In the genomic region with DNA sequence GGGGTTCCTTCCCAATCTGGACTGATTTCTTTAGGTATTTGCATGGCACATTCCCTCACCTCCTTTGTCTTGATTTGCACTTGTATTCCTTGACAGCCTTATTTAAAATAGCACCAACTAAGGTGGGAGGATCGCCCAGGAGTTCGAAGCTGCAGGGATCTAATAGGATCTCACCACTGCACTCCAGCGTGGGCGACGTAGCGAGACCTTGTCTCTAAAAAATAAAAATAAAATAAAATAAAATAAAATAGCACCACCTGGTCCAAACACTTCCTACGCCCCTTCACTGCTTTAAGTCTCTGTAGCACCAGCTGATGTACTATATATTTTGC, we compare ENCODE assay signal across 9 cellular contexts. TPM values are rescaled to one million over a fixed set of nuclear protein-coding genes. Genes with fewer than 3 reads are reported as not detected.
A peak's percentile ranks its signal among the peaks of the same experiment; 100 is the strongest.
DNase-seq lines count a peak whose midpoint lies in the region; ATAC-seq and TF ChIP-seq lines count a peak whose summit lies in the region.
"Had no signal": no experiment of that assay in that cellular context is flagged by ENCODE, and none has a peak within 500 bp of the region (broad histone marks: within the 10 kb centered on the region; RNA-seq: fewer than 3 reads in every experiment).

No MANE protein-coding gene starts in this region.

- TF ChIP-seq CTCF in heart left ventricle (IDR thresholded peaks at IDR 0.05) (no peak), mammary epithelial cell (conservative IDR thresholded peaks at IDR 0.05 in 1 of 2, IDR thresholded peaks at IDR 0.05 in 1 of 2; ENCODE audit: extremely low read depth in 1 of 2, insufficient read depth in 1 of 2, low read depth in 1 of 2, low read length in 2 of 2) (no peak), mesothelial cell of epicardium (IDR thresholded peaks at IDR 0.05; ENCODE audit: unreplicated experiment) (no peak), upper lobe of right lung (IDR thresholded peaks at IDR 0.05) (no peak)

- peaks cover 0 to 11% (median 0%) of the 10 kb centered on the region in 9 donors for H3K36me3 ChIP-seq in heart left ventricle
- no peaks in the 10 kb centered on the region for H3K36me3 ChIP-seq in mammary epithelial cell (ENCODE audit: insufficient read depth, low read length)
- no peaks in the 10 kb centered on the region for H3K36me3 ChIP-seq in upper lobe of right lung

- in situ Hi-C loops in mammary epithelial cell (cut with MboI; ENCODE audit: low sequenced_read_pairs in 2 of 2) = no loop called here

- no peak for DNase-seq in heart left ventricle
- no peak for DNase-seq in left ventricle myocardium superior
- DNase-seq in mammary epithelial cell = no peak
- no peak for DNase-seq in mesothelial cell of epicardium (ENCODE audit: low spot score in 2 of 2, unreplicated experiment in 2 of 2)
- no peak for DNase-seq in upper lobe of right lung
- DNase-seq in activated CD4-positive, CD25-positive, alpha-beta regulatory T cell treated with anti-CD3 and anti-CD28 coated beads, Interleukin-2, amount 50 U/mL, for 72 hours = no peak
- DNase-seq: activated effector memory CD4-positive, alpha-beta T cell treated with anti-CD3 and anti-CD28 coated beads, Interleukin-2, amount 50 U/mL, for 16 hours had no signal

- H3K79me2 ChIP-seq in mammary epithelial cell (ENCODE audit: insufficient read depth, low read length) = no peaks in the 10 kb centered on the region

- CTCF ChIA-PET in mammary epithelial cell (lab: Charles Lee; ENCODE audit: low non-redundant PET) = interaction anchor here (1.4 kb wide), 1 partner anchor 36 kb away, joined by 8 read pairs; a partner anchor contains a TSS

- H3K27me3 ChIP-seq in heart left ventricle = no peaks in the 10 kb centered on the region
- H3K27me3 ChIP-seq in mammary epithelial cell (ENCODE audit: insufficient read depth, low read length) = no peaks in the 10 kb centered on the region
- H3K27me3 ChIP-seq in upper lobe of right lung = no peaks in the 10 kb centered on the region

- peak overlapping the region in 11 of 12 donors; percentile 48 to 82 (median 68) for H3K4me3 ChIP-seq in heart left ventricle
- H3K4me3 ChIP-seq in mammary epithelial cell (replicated peaks in 1 of 3; ENCODE audit: insufficient read depth in 1 of 3, low read depth in 2 of 3, low read length in 3 of 3) = peak overlapping the region; percentile 57 to 73 (median 64)
- peak overlapping the region; percentile 81 for H3K4me3 ChIP-seq in upper lobe of right lung

- no peaks in the 10 kb centered on the region for H3K9me3 Mint-ChIP-seq in mesothelial cell of epicardium

- ATAC-seq in heart left ventricle (no peak), left ventricle myocardium superior (no peak), upper lobe of right lung (no peak), GM19463 (IDR thresholded peaks at IDR 0.05; ENCODE audit: unreplicated experiment) (no peak), HG02938 (IDR thresholded peaks at IDR 0.05; ENCODE audit: unreplicated experiment) (no peak)

- H3K36me3 Mint-ChIP-seq in mesothelial cell of epicardium = peaks cover 13% of the 10 kb centered on the region

- intact Hi-C loops in heart left ventricle (cut with DNase I) = no loop called here
- intact Hi-C loops in left ventricle myocardium superior (cut with micrococcal nuclease) = no loop called here
- intact Hi-C loops in mammary epithelial cell (cut with micrococcal nuclease) = no loop called here
- intact Hi-C loops in upper lobe of right lung (cut with DNase I) = no loop called here

- H3K27ac ChIP-seq in heart left ventricle (peak overlapping the region in 9 of 12 donors; percentile 85 to 97 (median 95)), mammary epithelial cell (ENCODE audit: insufficient read depth, low read depth, low read length) (no peak overlapping the region), upper lobe of right lung (no peak overlapping the region)

- no peak overlapping the region for H3K9ac ChIP-seq in mammary epithelial cell (ENCODE audit: insufficient read depth, low read length)

- no peaks in the 10 kb centered on the region for H4K20me1 ChIP-seq in mammary epithelial cell (ENCODE audit: insufficient read depth, low read length)

- no TSS peak for BruUV-seq in mammary epithelial cell (replicated peaks; lab: Mats Ljungman, UMichigan)

- H2AFZ ChIP-seq in mammary epithelial cell (ENCODE audit: low read depth, low read length) = peak overlapping the region; percentile 95

- peak overlapping the region; percentile 95 for H3K27ac Mint-ChIP-seq in mesothelial cell of epicardium

- peak overlapping the region; percentile 87 for H3K4me3 Mint-ChIP-seq in mesothelial cell of epicardium

- peak overlapping the region; percentile 98 for H3K4me2 ChIP-seq in mammary epithelial cell (ENCODE audit: insufficient read depth, low read depth, low read length)

- H3K4me1 ChIP-seq in heart left ventricle (peaks cover 0 to 24% (median 15%) of the 10 kb centered on the region in 12 donors), mammary epithelial cell (ENCODE audit: insufficient read depth, low read length) (peaks cover 19% of the 10 kb centered on the region), upper lobe of right lung (peaks cover 6% of the 10 kb centered on the region)

- H3K4me1 Mint-ChIP-seq in mesothelial cell of epicardium = peaks cover 20% of the 10 kb centered on the region

- H3K27me3 Mint-ChIP-seq in mesothelial cell of epicardium (ENCODE audit: low read depth) = no peaks in the 10 kb centered on the region

- TF ChIP-seq POLR2A in heart left ventricle (IDR thresholded peaks at IDR 0.05) = no peak

- no peaks in the 10 kb centered on the region for H3K9me3 ChIP-seq in heart left ventricle
- no peaks in the 10 kb centered on the region for H3K9me3 ChIP-seq in mammary epithelial cell (replicated peaks; ENCODE audit: insufficient read depth, low read length)
- no peaks in the 10 kb centered on the region for H3K9me3 ChIP-seq in upper lobe of right lung

- 49 to 66% (median 57%) methylated on average over 7 of the region's 7 CpGs for WGBS in heart left ventricle, 4 donors
- WGBS in mammary epithelial cell (ENCODE audit: low coverage, missing lambda C conversion rate) = 43% methylated on average over 7 of the region's 7 CpGs

- dilution Hi-C loops in mammary epithelial cell (cut with HindIII; ENCODE audit: low sequenced_read_pairs) = no loop called here

RNA-seq across cellular contexts. Expression of a gene that starts 0.8 kb away (rescaled TPM):
- 10 to 100 TPM; 13.0 to 31.2 (median 18.7) TPM for total RNA-seq in heart left ventricle
- polyA plus RNA-seq in heart left ventricle = 10 to 100 TPM in 1 of 2 donors, 1 to 10 TPM in 1; 8.7 to 30.4 TPM
- 25.3 TPM for total RNA-seq in left ventricle myocardium superior
- total RNA-seq in mammary epithelial cell = 10 to 100 TPM; 14.7 to 26.3 TPM
- 6.0 TPM for polyA plus RNA-seq in mammary epithelial cell
- 0.78 TPM for polyA minus RNA-seq in mammary epithelial cell
- 98.7 to 112 TPM (median 99.0 TPM) in 3 replicates for total RNA-seq in mesothelial cell of epicardium
- 13.2 TPM for total RNA-seq in upper lobe of right lung

RNA-seq across cellular contexts. Expression of a gene that starts 19.6 kb away (rescaled TPM):
- 1 to 10 TPM in 7 of 9 donors, under 1 TPM in 2; 0.24 to 2.8 (median 1.7) TPM for total RNA-seq in heart left ventricle
- 10 to 100 TPM in 1 of 2 donors, 1 to 10 TPM in 1; 1.4 to 12.7 TPM for polyA plus RNA-seq in heart left ventricle
- 2.1 TPM for total RNA-seq in left ventricle myocardium superior
- total RNA-seq in mammary epithelial cell = not detected
- 0.15 TPM for polyA plus RNA-seq in mammary epithelial cell
- not detected for polyA minus RNA-seq in mammary epithelial cell
- 23.5 to 25.8 TPM (median 24.8 TPM) in 3 replicates for total RNA-seq in mesothelial cell of epicardium
- total RNA-seq in upper lobe of right lung = 3.8 TPM

RNA-seq across cellular contexts. Expression of a gene that starts 35.7 kb away (rescaled TPM):
- 100 to 1,000 TPM; 192 to 383 (median 229) TPM for total RNA-seq in heart left ventricle
- 100 to 1,000 TPM; 339 to 503 TPM for polyA plus RNA-seq in heart left ventricle
- 270 TPM for total RNA-seq in left ventricle myocardium superior
- total RNA-seq in mammary epithelial cell = 1,000 to 10,000 TPM in 1 of 2 donors, 100 to 1,000 TPM in 1; 359 to 1,214 TPM
- 582 TPM for polyA plus RNA-seq in mammary epithelial cell
- polyA minus RNA-seq in mammary epithelial cell = 28.8 TPM
- 916 to 949 TPM (median 925 TPM) in 3 replicates for total RNA-seq in mesothelial cell of epicardium
- 236 TPM for total RNA-seq in upper lobe of right lung

Comparison
In these comparisons a context has a peak if more than half of its experiments do, and no peak if none do; other contexts are left out.
1. H3K27ac ChIP-seq: peak in heart left ventricle (9 of 12); none in mammary epithelial cell (single experiment) and upper lobe of right lung (single experiment).
2. Peak in every context shown above with its lines, with median percentiles within 50 percentile points of each other: H3K4me3 ChIP-seq.